ENCODE assay signal across 19 cellular contexts in genomic region chr3:170840291-170840859, GRCh38. TPM values are rescaled to one million over a fixed set of nuclear protein-coding genes. Genes with fewer than 3 reads are reported as not detected.
DNase-seq lines count a peak whose midpoint lies in the region; TF ChIP-seq lines count a peak whose summit lies in the region.
"Had no signal": no experiment of that assay in that cellular context is flagged by ENCODE, and none has a peak within 500 bp of the region (broad histone marks: within the 10 kb centered on the region; RNA-seq: fewer than 3 reads in every experiment).

No MANE protein-coding gene starts in this region.

- in situ Hi-C loops in astrocyte of the cerebellum (cut with HindIII; ENCODE audit: low sequenced_read_pairs): no loop called here

- TF ChIP-seq CTCF in astrocyte of the cerebellum (IDR thresholded peaks at IDR 0.05; ENCODE audit: low read depth, low read length, missing control alignments) (no peak), fibroblast of villous mesenchyme (IDR thresholded peaks at IDR 0.05; ENCODE audit: insufficient read depth, low read depth, low read length) (no peak)

- peak; percentile 7 for DNase-seq in H4 (ENCODE audit: low spot score)
- DNase-seq in astrocyte of the cerebellum (ENCODE audit: low read depth): peak; percentile 29
- DNase-seq in fibroblast of villous mesenchyme (ENCODE audit: low read depth): peak; percentile 78
- no peak for DNase-seq in substantia nigra (lab: John Stamatoyannopoulos, UW)
- DNase-seq in NCI-H774 (lab: John Stamatoyannopoulos, UW): no peak
- DNase-seq in NCI-H446 treated with DMSO at 0.1 percent for 48 hours (lab: John Stamatoyannopoulos, UW): no peak
- no peak for DNase-seq in cortex of kidney (lab: John Stamatoyannopoulos, UW)
- DNase-seq: activated naive CD8-positive, alpha-beta T cell treated with anti-CD3 and anti-CD28 coated beads, Interleukin-2, amount 50 U/mL, for 24 hours; erythroblast; heart right ventricle; lower lobe of right lung; MV-4-11; NCI-H1694 treated with DMSO at 0.1 percent for 48 hours; NCI-H510A; sigmoid colon; stimulated activated CD4-positive, alpha-beta T cell treated with anti-CD3 and anti-CD28 coated beads, Interleukin-2, amount 100 ng/mL, for 24 hours; stimulated activated naive CD4-positive, alpha-beta T cell treated with Interleukin-2 at 50 U/mL for 16 hours had no signal

- H3K27ac ChIP-seq in substantia nigra (ENCODE audit: low read depth, low read length, poor library complexity, severe bottlenecking): peak overlapping the region; percentile 2
- H3K27ac ChIP-seq: BLaER1 treated with 17β-estradiol and CSF1 and Interleukin-3, amounts not matched to agents 10 nM and 100 nM; heart right ventricle; lower lobe of right lung; sigmoid colon had no signal

- H3K4me3 ChIP-seq in astrocyte of the cerebellum (ENCODE audit: low read depth, low read length) (no peak overlapping the region), fibroblast of villous mesenchyme (ENCODE audit: low read depth, low read length) (no peak overlapping the region)
- H3K4me3 ChIP-seq: BLaER1 treated with 17β-estradiol and CSF1 and Interleukin-3, amounts not matched to agents 10 nM and 100 nM; heart right ventricle; lower lobe of right lung; sigmoid colon; tibial nerve had no signal

RNA-seq across cellular contexts. Expression of gene RPL22L1, which starts 29.6 kb away (rescaled TPM):
- 760 and 772 TPM in 2 replicates for total RNA-seq in H4 (2014; rRNA removed; shearing (Covaris generic))
- total RNA-seq in fibroblast of villous mesenchyme: 126 and 218 TPM in 2 replicates

Comparison
In these comparisons a context has a peak if more than half of its experiments do, and no peak if none do; other contexts are left out.
1. DNase-seq: peak in H4 (single experiment), astrocyte of the cerebellum (single experiment) and fibroblast of villous mesenchyme (single experiment); none in substantia nigra (0 of 49), NCI-H774 (single experiment), NCI-H446 treated with DMSO at 0.1 percent for 48 hours (single experiment) and cortex of kidney (single experiment).